ENCODE assay signal across 9 cellular contexts in the genomic region with DNA sequence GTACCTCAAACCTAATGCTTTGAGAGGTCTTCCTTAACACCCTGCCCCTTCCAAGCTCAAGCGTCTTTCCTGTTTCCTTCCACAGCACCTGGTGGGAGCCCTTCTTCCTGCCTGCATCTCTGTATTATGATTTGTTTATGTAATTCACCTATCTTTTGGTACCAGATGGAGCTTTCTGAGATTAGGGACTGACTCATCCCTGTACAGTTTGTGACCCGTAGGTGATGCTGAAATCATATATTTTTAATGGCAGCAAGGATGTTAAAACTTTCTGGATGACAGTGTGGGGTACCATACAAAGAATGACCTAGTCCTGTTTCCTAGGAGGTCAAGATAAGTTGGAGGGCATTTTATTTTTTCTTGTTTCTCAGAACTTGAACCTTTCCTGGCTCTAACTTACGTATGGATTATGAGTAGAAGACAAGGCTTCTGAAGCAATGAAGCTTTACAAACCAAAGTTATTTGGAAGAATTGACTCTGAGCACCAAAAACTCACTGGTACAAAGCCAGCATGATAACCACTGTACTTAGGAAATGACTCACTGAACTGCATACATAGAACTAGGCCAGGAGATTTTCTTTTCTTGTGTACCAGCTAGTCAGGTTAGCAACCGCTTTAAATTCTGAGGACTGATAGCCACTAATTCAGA. TPM values are rescaled to one million over a fixed set of nuclear protein-coding genes. Genes with fewer than 3 reads are reported as not detected.
DNase-seq lines count a peak whose midpoint lies in the region; ATAC-seq, FAIRE-seq and TF ChIP-seq lines count a peak whose summit lies in the region.
"Had no signal": no experiment of that assay in that cellular context is flagged by ENCODE, and none has a peak within 500 bp of the region (broad histone marks: within the 10 kb centered on the region; RNA-seq: fewer than 3 reads in every experiment).

No MANE protein-coding gene starts in this region.

- peak; percentile 1 for DNase-seq in GM12892 (ENCODE audit: insufficient read length)
- DNase-seq in epithelial cell of esophagus (ENCODE audit: low read depth): peak; percentile 27
- no peak for DNase-seq in activated effector memory CD4-positive, alpha-beta T cell treated with Interleukin-2 at 50 U/mL for 16 hours
- no peak for DNase-seq in EL
- DNase-seq in HPDE6-E6E7 (ENCODE audit: extremely low spot score): no peak
- DNase-seq: gastrocnemius medialis had no signal

- ATAC-seq in GM21529 (IDR thresholded peaks at IDR 0.05; ENCODE audit: unreplicated experiment) (peak; percentile 71), HG03571 (IDR thresholded peaks at IDR 0.05; ENCODE audit: unreplicated experiment) (peak; percentile 56), HG03135 (IDR thresholded peaks at IDR 0.05; ENCODE audit: unreplicated experiment) (no peak)
- ATAC-seq: gastrocnemius medialis had no signal

- TF ChIP-seq CTCF in epithelial cell of esophagus (IDR thresholded peaks at IDR 0.05; ENCODE audit: insufficient read depth, low read depth, low read length, missing control alignments): no peak

- peak; percentile 83 for FAIRE-seq in GM12892 (lab: Jason Lieb, UNC)

- no peak for TF ChIP-seq POLR2A in GM12892 (IDR thresholded peaks at IDR 0.05; ENCODE audit: low read depth, low read length)

- no peak overlapping the region for H3K4me3 ChIP-seq in epithelial cell of esophagus (ENCODE audit: low read length)
- H3K4me3 ChIP-seq: gastrocnemius medialis had no signal

RNA-seq across cellular contexts. Expression of gene HHLA2, which starts 46.6 kb away (rescaled TPM):
- 0.59 TPM for polyA plus RNA-seq in GM12892 (2012; ENCODE audit: missing spikeins)

Comparison
In these comparisons a context has a peak if more than half of its experiments do, and no peak if none do; other contexts are left out.
1. DNase-seq: peak in GM12892 (single experiment) and epithelial cell of esophagus (single experiment); none in activated effector memory CD4-positive, alpha-beta T cell treated with Interleukin-2 at 50 U/mL for 16 hours (single experiment), EL (single experiment) and HPDE6-E6E7 (single experiment).